ENCODE assay signal across 11 cellular contexts in the genomic region with DNA sequence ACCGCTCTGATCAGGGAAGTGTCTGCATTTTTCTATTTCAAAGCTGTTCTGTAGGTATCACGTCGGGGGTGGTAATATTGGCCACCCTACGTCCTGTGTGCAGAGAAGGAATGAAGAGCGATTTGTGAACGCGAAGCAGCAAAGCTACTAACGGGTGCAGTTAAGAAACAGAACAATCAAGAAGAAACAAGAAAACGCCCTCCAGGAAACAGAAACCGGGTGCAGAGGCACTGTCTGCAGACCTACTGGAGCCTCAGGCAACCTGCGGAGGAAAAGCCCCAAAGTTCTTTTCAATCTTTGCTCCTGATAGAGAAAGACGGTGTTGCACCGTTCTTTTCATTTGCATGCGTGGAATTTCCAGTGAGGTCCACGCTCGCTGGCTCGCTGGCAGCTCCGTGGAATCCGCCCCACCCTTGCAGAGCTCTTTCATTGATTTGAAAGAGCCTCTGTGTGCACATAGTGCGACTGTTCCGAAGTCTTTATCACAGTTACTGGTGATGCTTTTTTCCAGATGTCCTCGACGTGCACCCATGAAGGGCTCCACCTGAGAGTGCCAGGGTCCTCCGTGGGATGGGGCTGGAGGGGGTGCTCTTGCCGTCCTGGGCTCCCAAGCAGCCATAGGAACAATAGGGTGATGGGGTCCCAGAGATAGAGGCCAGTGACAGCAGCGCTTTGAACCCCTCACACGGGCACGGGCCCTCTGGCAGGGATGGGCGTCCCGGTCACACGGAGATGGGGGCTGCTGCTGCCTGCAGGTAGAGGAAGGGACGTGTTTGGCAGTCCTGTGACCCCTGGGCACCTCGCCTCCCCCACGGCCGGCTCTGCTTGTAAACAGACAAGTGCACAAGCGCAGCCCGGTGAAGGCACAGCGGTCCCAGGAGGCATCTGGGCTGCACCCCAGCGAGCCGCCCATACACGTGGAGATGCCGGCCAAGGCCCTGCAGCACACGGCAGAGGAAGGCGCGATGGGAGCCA. TPM values are rescaled to one million over a fixed set of nuclear protein-coding genes. Genes with fewer than 3 reads are reported as not detected.
A peak's percentile ranks its signal among the peaks of the same experiment; 100 is the strongest.
DNase-seq lines count a peak whose midpoint lies in the region; ATAC-seq and TF ChIP-seq lines count a peak whose summit lies in the region.
"Had no signal": no experiment of that assay in that cellular context is flagged by ENCODE, and none has a peak within 500 bp of the region (broad histone marks: within the 10 kb centered on the region; RNA-seq: fewer than 3 reads in every experiment).

No MANE protein-coding gene starts in this region.

- no peak overlapping the region for H3K27ac Mint-ChIP-seq in activated naive CD4-positive, alpha-beta T cell treated with anti-CD3 and anti-CD28 coated beads for 36 hours
- peak overlapping the region in 1 of 10 donors; percentile 78 for H3K27ac Mint-ChIP-seq in naive thymus-derived CD8-positive, alpha-beta T cell
- H3K27ac Mint-ChIP-seq: stimulated activated effector memory CD8-positive, alpha-beta T cell treated with anti-CD3 and anti-CD28 coated beads, Interleukin-12 subunit alpha, Interleukin-12 subunit beta, amount 100 ng/mL, for 72 hours had no signal

- no peaks in the 10 kb centered on the region for H3K27me3 Mint-ChIP-seq in activated naive CD4-positive, alpha-beta T cell treated with anti-CD3 and anti-CD28 coated beads for 36 hours (ENCODE audit: low read depth)
- peaks cover 0 to 3% (median 1%) of the 10 kb centered on the region in 5 donors for H3K27me3 Mint-ChIP-seq in naive thymus-derived CD8-positive, alpha-beta T cell

- no peaks in the 10 kb centered on the region for H3K9me3 Mint-ChIP-seq in activated naive CD4-positive, alpha-beta T cell treated with anti-CD3 and anti-CD28 coated beads for 36 hours
- H3K9me3 Mint-ChIP-seq in naive thymus-derived CD8-positive, alpha-beta T cell, result peaks cover 0 to 9% (median 4%) of the 10 kb centered on the region in 9 donors
- H3K9me3 Mint-ChIP-seq: stimulated activated effector memory CD8-positive, alpha-beta T cell treated with anti-CD3 and anti-CD28 coated beads, Interleukin-12 subunit alpha, Interleukin-12 subunit beta, amount 100 ng/mL, for 72 hours had no signal

- peak; percentile 27 for DNase-seq in stimulated activated CD4-positive, alpha-beta T cell treated with anti-CD3 and anti-CD28 coated beads, Interleukin-15, amount 100 ng/mL, for 24 hours
- no peak for DNase-seq in stimulated activated CD4-positive, alpha-beta T cell treated with anti-CD3 and anti-CD28 coated beads, Interleukin-1b, Interleukin-23, amount 100 ng/mL, for 48 hours
- peak; percentile 69 for DNase-seq in activated naive CD4-positive, alpha-beta T cell treated with anti-CD3 and anti-CD28 coated beads for 36 hours
- peak in 6 of 10 donors; percentile 16 to 59 (median 35) for DNase-seq in naive thymus-derived CD8-positive, alpha-beta T cell
- no peak for DNase-seq in NCI-H510A (lab: John Stamatoyannopoulos, UW)
- no peak for DNase-seq in DMS 273 (lab: John Stamatoyannopoulos, UW; ENCODE audit: unreplicated experiment)
- DNase-seq: effector CD8-positive, alpha-beta T cell; kidney glomerular epithelial cell had no signal

- H3K4me1 Mint-ChIP-seq in activated naive CD4-positive, alpha-beta T cell treated with anti-CD3 and anti-CD28 coated beads for 36 hours (ENCODE audit: low read depth), result peaks cover 4% of the 10 kb centered on the region
- H3K4me1 Mint-ChIP-seq in naive thymus-derived CD8-positive, alpha-beta T cell, result peaks cover 0 to 10% (median 1%) of the 10 kb centered on the region in 4 donors

- intact Hi-C loops in activated naive CD4-positive, alpha-beta T cell treated with anti-CD3 and anti-CD28 coated beads for 36 hours (cut with micrococcal nuclease), result no loop called here

- H3K4me3 Mint-ChIP-seq in activated naive CD4-positive, alpha-beta T cell treated with anti-CD3 and anti-CD28 coated beads for 36 hours, result no peak overlapping the region
- no peak overlapping the region for H3K4me3 Mint-ChIP-seq in naive thymus-derived CD8-positive, alpha-beta T cell
- H3K4me3 Mint-ChIP-seq: stimulated activated effector memory CD8-positive, alpha-beta T cell treated with anti-CD3 and anti-CD28 coated beads, Interleukin-12 subunit alpha, Interleukin-12 subunit beta, amount 100 ng/mL, for 72 hours had no signal

- CTCF ChIA-PET in activated naive CD4-positive, alpha-beta T cell treated with anti-CD3 and anti-CD28 coated beads for 36 hours (lab: Charles Lee), result no interaction called here

- POLR2A ChIA-PET in naive thymus-derived CD8-positive, alpha-beta T cell (lab: Charles Lee), result interaction anchor here (1.1 to 1.4 kb wide), 4 partner anchors 19 to 131 kb away, joined by 3 to 4 read pairs (median 3); no protein-coding TSS in a partner anchor

- peak; percentile 22 to 44 for ATAC-seq in naive thymus-derived CD8-positive, alpha-beta T cell
- ATAC-seq in SK-N-SH treated with all-trans-retinoic acid at 6 μM for 48 hours (no peak), HG03460 (IDR thresholded peaks at IDR 0.05; ENCODE audit: unreplicated experiment) (no peak)
- ATAC-seq: stimulated activated effector memory CD8-positive, alpha-beta T cell treated with anti-CD3 and anti-CD28 coated beads, Interleukin-12 subunit alpha, Interleukin-12 subunit beta, amount 100 ng/mL, for 72 hours had no signal

- no peaks in the 10 kb centered on the region for H3K36me3 Mint-ChIP-seq in activated naive CD4-positive, alpha-beta T cell treated with anti-CD3 and anti-CD28 coated beads for 36 hours (ENCODE audit: low read depth)
- H3K36me3 Mint-ChIP-seq in naive thymus-derived CD8-positive, alpha-beta T cell, result peaks cover 0 to 5% (median 2%) of the 10 kb centered on the region in 3 donors
- H3K36me3 Mint-ChIP-seq: stimulated activated effector memory CD8-positive, alpha-beta T cell treated with anti-CD3 and anti-CD28 coated beads, Interleukin-12 subunit alpha, Interleukin-12 subunit beta, amount 100 ng/mL, for 72 hours had no signal

TF ChIP-seq in SK-N-SH treated with all-trans-retinoic acid at 6 μM for 48 hours, 23 proteins besides CTCF, POLR2A, EP300 and RAD21:
- no peak for TF ChIP-seq ZNF8 (CRISPR knock-in tag; IDR thresholded peaks at IDR 0.05)
- TF ChIP-seq BACH2 (CRISPR knock-in tag; IDR thresholded peaks at IDR 0.05; ENCODE audit: borderline replicate concordance), result no peak
- TF ChIP-seq ZFP30 (CRISPR knock-in tag; IDR thresholded peaks at IDR 0.05), result no peak

RNA-seq across cellular contexts. Expression of a gene that starts 36.8 kb away (rescaled TPM):
- 1 to 10 TPM; 6.3 to 7.4 TPM for total RNA-seq in activated naive CD4-positive, alpha-beta T cell treated with anti-CD3 and anti-CD28 coated beads for 36 hours
- total RNA-seq in naive thymus-derived CD8-positive, alpha-beta T cell, result 10 to 100 TPM; 15.7 to 17.1 TPM
- 1 to 10 TPM; 3.6 to 5.1 (median 4.8) TPM for polyA plus RNA-seq in naive thymus-derived CD8-positive, alpha-beta T cell

Comparison
In these comparisons a context has a peak if more than half of its experiments do, and no peak if none do; other contexts are left out.
1. DNase-seq: peak in stimulated activated CD4-positive, alpha-beta T cell treated with anti-CD3 and anti-CD28 coated beads, Interleukin-15, amount 100 ng/mL, for 24 hours (single experiment), activated naive CD4-positive, alpha-beta T cell treated with anti-CD3 and anti-CD28 coated beads for 36 hours (single experiment) and naive thymus-derived CD8-positive, alpha-beta T cell (6 of 10); none in stimulated activated CD4-positive, alpha-beta T cell treated with anti-CD3 and anti-CD28 coated beads, Interleukin-1b, Interleukin-23, amount 100 ng/mL, for 48 hours (single experiment), NCI-H510A (single experiment) and DMS 273 (single experiment).
2. ATAC-seq: peak in naive thymus-derived CD8-positive, alpha-beta T cell (2 of 2); none in SK-N-SH treated with all-trans-retinoic acid at 6 μM for 48 hours (single experiment) and HG03460 (single experiment).